Comparison of ENCODE assay signal across 9 cellular contexts in the genomic region with DNA sequence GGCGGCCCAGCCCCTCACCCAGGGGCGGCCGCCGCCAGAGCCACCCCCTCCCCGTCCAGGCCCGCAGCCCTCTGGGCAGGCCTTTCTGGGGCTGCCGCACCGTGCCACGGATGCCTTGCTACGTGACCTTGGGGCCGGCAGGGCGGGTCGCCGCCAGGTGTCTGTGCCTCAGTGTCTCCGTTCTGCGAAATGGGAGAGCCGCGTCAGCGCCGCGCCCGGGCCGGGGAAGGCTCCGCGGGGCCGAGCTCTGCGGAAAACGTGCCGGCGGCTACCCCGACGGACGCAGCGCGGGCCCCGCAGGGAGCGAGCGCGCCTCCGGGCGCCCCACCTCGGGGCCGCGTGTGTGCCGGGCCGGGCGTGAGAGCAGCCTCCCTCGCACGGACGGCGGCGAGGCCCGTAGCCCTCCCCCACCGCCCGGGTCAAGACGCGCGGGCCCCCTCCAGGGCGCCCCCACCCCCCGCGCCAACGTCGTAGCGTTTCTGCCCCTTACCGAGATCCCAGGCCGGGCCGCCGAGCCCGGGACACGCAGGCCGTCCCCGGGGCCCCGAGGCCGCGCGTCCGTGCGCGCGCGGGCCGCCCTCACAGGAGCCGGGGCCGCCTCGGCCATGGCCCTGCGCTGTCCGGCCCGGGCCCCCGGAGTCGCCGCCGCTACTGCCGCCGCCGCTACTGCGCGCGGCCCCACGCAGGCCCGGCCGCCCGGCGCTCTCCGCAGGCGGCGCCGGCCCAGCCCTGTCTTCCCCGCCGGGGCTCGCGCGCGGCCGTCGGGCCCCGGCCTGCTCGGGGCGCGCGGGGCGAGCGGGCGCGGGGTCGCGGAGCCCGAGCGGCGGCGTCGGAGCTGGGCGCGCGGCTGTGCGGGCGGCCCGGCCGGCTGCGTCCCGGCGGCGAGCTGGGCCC. TPM values are rescaled to one million over a fixed set of nuclear protein-coding genes. Genes with fewer than 3 reads are reported as not detected.
DNase-seq lines count a peak whose midpoint lies in the region; ATAC-seq and TF ChIP-seq lines count a peak whose summit lies in the region.
"Had no signal": no experiment of that assay in that cellular context is flagged by ENCODE, and none has a peak within 500 bp of the region (broad histone marks: within the 10 kb centered on the region; RNA-seq: fewer than 3 reads in every experiment).

No MANE protein-coding gene starts in this region.

- H3K27me3 Mint-ChIP-seq in CD14-positive monocyte (ENCODE audit: low read depth in 3 of 3) (peaks cover 24 to 40% (median 25%) of the 10 kb centered on the region in 3 donors), WTC11 (ENCODE audit: low read depth) (peaks cover 36% of the 10 kb centered on the region)

- POLR2A ChIA-PET in WTC11 (lab: Charles Lee) = interaction anchor here (1.0 to 2.3 kb wide), 4 partner anchors 15 to 37 kb away, joined by 3 to 7 read pairs (median 4); no protein-coding TSS in a partner anchor

- H3K4me3 ChIP-seq in fibroblast of villous mesenchyme (ENCODE audit: low read depth, low read length) = peak overlapping the region; percentile 76
- H3K4me3 ChIP-seq in ovary = peak overlapping the region; percentile 56

- H3K36me3 ChIP-seq in ovary = no peaks in the 10 kb centered on the region

- ATAC-seq in GM19025 (IDR thresholded peaks at IDR 0.05; ENCODE audit: low read depth, unreplicated experiment) = peak; percentile 29
- ATAC-seq in HG03103 (IDR thresholded peaks at IDR 0.05; ENCODE audit: low read depth, unreplicated experiment) = peak; percentile 33
- ATAC-seq in WTC11 = peak; percentile 24

- H3K36me3 Mint-ChIP-seq in CD14-positive monocyte (peaks cover 14 to 19% of the 10 kb centered on the region in 2 donors), WTC11 (peaks cover 5% of the 10 kb centered on the region)

- CTCF ChIA-PET in WTC11 (lab: Charles Lee) = interaction anchor here (0.7 to 3.1 kb wide), 12 partner anchors 15 to 394 kb away, joined by 3 to 30 read pairs (median 6); partner anchors contain the start of gene ZNF783

- H3K27ac Mint-ChIP-seq in CD14-positive monocyte (no peak overlapping the region), WTC11 (no peak overlapping the region)
- H3K27ac Mint-ChIP-seq: T-helper 1 cell treated with Interleukin-12 subunit alpha and Interleukin-12 subunit beta and Interleukin-4 antibody, amounts not matched to agents 30 μg/mL and 1 μg/mL, for 36 hours had no signal

- H3K9me3 Mint-ChIP-seq in CD14-positive monocyte (peaks cover 0 to 7% (median 0%) of the 10 kb centered on the region in 7 donors), WTC11 (no peaks in the 10 kb centered on the region)
- H3K9me3 Mint-ChIP-seq: T-helper 1 cell treated with Interleukin-12 subunit alpha and Interleukin-12 subunit beta and Interleukin-4 antibody, amounts not matched to agents 30 μg/mL and 1 μg/mL, for 36 hours had no signal

- peaks cover 25% of the 10 kb centered on the region for H3K4me1 Mint-ChIP-seq in CD14-positive monocyte
- H3K4me1 Mint-ChIP-seq in WTC11 = peaks cover 17% of the 10 kb centered on the region

- TF ChIP-seq POLR2A in ovary (IDR thresholded peaks at IDR 0.05) = no peak

- H3K4me3 Mint-ChIP-seq in CD14-positive monocyte = peak overlapping the region; percentile 30 to 34
- H3K4me3 Mint-ChIP-seq in WTC11 = no peak overlapping the region

- peak overlapping the region; percentile 39 to 80 for H3K27ac ChIP-seq in ovary

- H3K27me3 ChIP-seq in ovary = no peaks in the 10 kb centered on the region

- H3K9me3 ChIP-seq in ovary = no peaks in the 10 kb centered on the region

- TF ChIP-seq EP300 in ovary (IDR thresholded peaks at IDR 0.05) = no peak

- peaks cover 9% of the 10 kb centered on the region for H3K4me1 ChIP-seq in ovary (ENCODE audit: insufficient read depth)

- 0% methylated on average over 44 to 142 of the region's 142 CpGs for WGBS in ovary, 3 donors

- DNase-seq in CD14-positive monocyte (ENCODE audit: low spot score) = no peak
- DNase-seq in WTC11 (ENCODE audit: low spot score) = no peak
- DNase-seq in fibroblast of villous mesenchyme (ENCODE audit: low read depth) = no peak
- DNase-seq in ovary = no peak
- DNase-seq in T1000 (lab: John Stamatoyannopoulos, UW) = no peak
- DNase-seq in GDM1 (lab: John Stamatoyannopoulos, UW) = no peak

- intact Hi-C loops in CD14-positive monocyte (cut with micrococcal nuclease) = no loop called here
- intact Hi-C loops in ovary (cut with DNase I) = no loop called here

- TF ChIP-seq CTCF in CD14-positive monocyte (IDR thresholded peaks at IDR 0.05) (no peak), WTC11 (IDR thresholded peaks at IDR 0.05) (no peak), fibroblast of villous mesenchyme (IDR thresholded peaks at IDR 0.05; ENCODE audit: insufficient read depth, low read depth, low read length) (no peak), ovary (IDR thresholded peaks at IDR 0.05) (no peak)

TF ChIP-seq in WTC11, 78 proteins besides CTCF, POLR2A, EP300 and RAD21:
- peak; percentile 28; the same call in 1 of the 2 replicates for TF ChIP-seq ESRRA (CRISPR knock-in tag; IDR thresholded peaks at IDR 0.05; ENCODE audit: borderline replicate concordance)
- no peak for TF ChIP-seq ZNF138 (CRISPR knock-in tag; conservative IDR thresholded peaks at IDR 0.05)
- no peak for TF ChIP-seq RELA (CRISPR knock-in tag; IDR thresholded peaks at IDR 0.05; ENCODE audit: borderline replicate concordance)
TF ChIP-seq in WTC11: peak in this region for 1.

RNA-seq across cellular contexts. Expression of gene ZNF777, which starts 1.1 kb away (rescaled TPM):
- polyA plus RNA-seq in CD14-positive monocyte (under 1 TPM; 0.13 to 0.25 TPM), ovary (10 to 100 TPM in 1 of 2 donors, 1 to 10 TPM in 1; 3.8 to 13.7 TPM)
- total RNA-seq in WTC11 (2021) (12.0 to 13.6 TPM (median 12.6 TPM) in 3 replicates), fibroblast of villous mesenchyme (6.0 and 7.7 TPM in 2 replicates), ovary (10 to 100 TPM in 5 of 7 donors, 1 to 10 TPM in 2; 5.6 to 20.4 (median 15.8) TPM)

RNA-seq across cellular contexts. Expression of gene ZNF746, which starts 37.8 kb away (rescaled TPM):
- polyA plus RNA-seq in CD14-positive monocyte = 1 to 10 TPM; 7.5 to 8.1 TPM
- 16.0 to 17.1 TPM (median 16.8 TPM) in 3 replicates for total RNA-seq in WTC11 (2021)
- 24.2 and 25.4 TPM in 2 replicates for total RNA-seq in fibroblast of villous mesenchyme
- 10 to 100 TPM; 13.1 to 19.3 (median 17.4) TPM for total RNA-seq in ovary
- polyA plus RNA-seq in ovary = 1 to 10 TPM; 5.9 to 9.2 TPM
